ENCODE assay signal across 28 cellular contexts in genomic region chr6:3359091-3359752, GRCh38.
DNase-seq lines count a peak whose midpoint lies in the region; ATAC-seq and TF ChIP-seq lines count a peak whose summit lies in the region.
"Had no signal": no experiment of that assay in that cellular context is flagged by ENCODE, and none has a peak within 500 bp of the region (broad histone marks: within the 10 kb centered on the region; RNA-seq: fewer than 3 reads in every experiment).

No MANE protein-coding gene starts in this region.

- H3K4me3 ChIP-seq in dorsolateral prefrontal cortex, result peak overlapping the region in 24 of 59 donors; percentile 3 to 42 (median 20)
- H3K4me3 ChIP-seq: esophagus muscularis mucosa, GM23338, prostate gland, smooth muscle cell, upper lobe of left lung had no signal

- H3K36me3 Mint-ChIP-seq in progenitor cell of endocrine pancreas (ENCODE audit: insufficient read depth), result no peaks in the 10 kb centered on the region

- H3K27ac ChIP-seq in dorsolateral prefrontal cortex, result peak overlapping the region in 58 of 59 donors; percentile 3 to 99 (median 94)
- H3K27ac ChIP-seq: esophagus muscularis mucosa, prostate gland, upper lobe of left lung had no signal

- DNase-seq in EH (ENCODE audit: low read depth), result peak; percentile 53
- DNase-seq in NCI-H226, result peak; percentile 7
- DNase-seq in dorsolateral prefrontal cortex, result peak in 1 of 10 donors; percentile 60
- no peak for DNase-seq in progenitor cell of endocrine pancreas (ENCODE audit: low spot score, unreplicated experiment)
- DNase-seq: activated B cell treated with CpG ODN at 0.5 μM for 24 hours; activated CD8-positive, alpha-beta T cell treated with anti-CD3 and anti-CD28 coated beads for 36 hours; AML-193; cerebellar nuclear complex; effector CD4-positive, alpha-beta T cell; Karpas-422; left cardiac atrium; NCI-H1092 treated with DMSO at 0.1 percent for 48 hours; NCI-H446; RPMI8226; stimulated activated CD4-positive, alpha-beta T cell treated with anti-CD3 and anti-CD28 coated beads, Interleukin-2, amount 100 ng/mL, for 48 hours; upper lobe of left lung had no signal

- TF ChIP-seq CTCF in dorsolateral prefrontal cortex (IDR thresholded peaks at IDR 0.05 in 54 of 56, conservative IDR thresholded peaks at IDR 0.05 in 2 of 56; ENCODE audit: low read depth in 1 of 56, partially characterized antibody in 56 of 56) (no peak), progenitor cell of endocrine pancreas (IDR thresholded peaks at IDR 0.05; ENCODE audit: unreplicated experiment) (no peak)

- H3K4me1 Mint-ChIP-seq in progenitor cell of endocrine pancreas (ENCODE audit: low read depth), result peaks cover 26% of the 10 kb centered on the region

- H3K27me3 Mint-ChIP-seq in progenitor cell of endocrine pancreas, result peaks cover 13% of the 10 kb centered on the region
- H3K27me3 Mint-ChIP-seq: activated CD8-positive, alpha-beta T cell treated with anti-CD3 and anti-CD28 coated beads for 36 hours; stimulated activated naive CD8-positive, alpha-beta T cell treated with anti-CD3 and anti-CD28 coated beads, Interleukin-15, Interleukin-2, amounts not matched to agents 100 ng/mL and 50 ng/mL, for 24 hours had no signal

- peak overlapping the region; percentile 5 for H3K27ac Mint-ChIP-seq in progenitor cell of endocrine pancreas
- H3K27ac Mint-ChIP-seq: activated B cell treated with CpG ODN at 0.5 μM for 24 hours; activated CD8-positive, alpha-beta T cell treated with anti-CD3 and anti-CD28 coated beads for 36 hours; GM23338; nephron; stimulated activated naive CD8-positive, alpha-beta T cell treated with anti-CD3 and anti-CD28 coated beads, Interleukin-15, Interleukin-2, amounts not matched to agents 100 ng/mL and 50 ng/mL, for 24 hours; T-helper 2 cell treated with Interferon-gamma antibody and Interleukin-4, amounts not matched to agents 5 μg/mL and 100 μg/mL, for 36 hours had no signal

- H3K9me3 Mint-ChIP-seq in progenitor cell of endocrine pancreas (ENCODE audit: low read depth), result no peaks in the 10 kb centered on the region
- H3K9me3 Mint-ChIP-seq: activated B cell treated with CpG ODN at 0.5 μM for 24 hours; activated CD8-positive, alpha-beta T cell treated with anti-CD3 and anti-CD28 coated beads for 36 hours; nephron; stimulated activated naive CD8-positive, alpha-beta T cell treated with anti-CD3 and anti-CD28 coated beads, Interleukin-15, Interleukin-2, amounts not matched to agents 100 ng/mL and 50 ng/mL, for 24 hours; T-helper 2 cell treated with Interferon-gamma antibody and Interleukin-4, amounts not matched to agents 5 μg/mL and 100 μg/mL, for 36 hours had no signal

- H3K27me3 ChIP-seq in dorsolateral prefrontal cortex, result no peaks in the 10 kb centered on the region
- H3K27me3 ChIP-seq: esophagus muscularis mucosa, upper lobe of left lung had no signal

- intact Hi-C loops in dorsolateral prefrontal cortex (cut with DNase I), result loop anchor here (2.0 to 10.0 kb wide), 2 partner anchors 14 to 96 kb away; partner anchors contain the start of gene SLC22A23 (in 1 of the 2)

- no peak overlapping the region for H3K4me3 Mint-ChIP-seq in progenitor cell of endocrine pancreas (ENCODE audit: low read depth)
- H3K4me3 Mint-ChIP-seq: activated B cell treated with CpG ODN at 0.5 μM for 24 hours; activated CD8-positive, alpha-beta T cell treated with anti-CD3 and anti-CD28 coated beads for 36 hours; GM23338; nephron; stimulated activated naive CD8-positive, alpha-beta T cell treated with anti-CD3 and anti-CD28 coated beads, Interleukin-15, Interleukin-2, amounts not matched to agents 100 ng/mL and 50 ng/mL, for 24 hours; T-helper 2 cell treated with Interferon-gamma antibody and Interleukin-4, amounts not matched to agents 5 μg/mL and 100 μg/mL, for 36 hours had no signal

- no peak for ATAC-seq in GM19467 (IDR thresholded peaks at IDR 0.05; ENCODE audit: unreplicated experiment)
- no peak for ATAC-seq in GM21390 (IDR thresholded peaks at IDR 0.05; ENCODE audit: unreplicated experiment)
- ATAC-seq in GM18907 (IDR thresholded peaks at IDR 0.05; ENCODE audit: unreplicated experiment), result no peak
- ATAC-seq in HG02642 (IDR thresholded peaks at IDR 0.05; ENCODE audit: poor library complexity, unreplicated experiment), result no peak
- ATAC-seq: activated CD8-positive, alpha-beta T cell treated with anti-CD3 and anti-CD28 coated beads for 36 hours; GM23338; left cardiac atrium; SK-N-SH treated with all-trans-retinoic acid at 6 μM for 48 hours had no signal
